ENCODE assay signal across 8 cellular contexts in the genomic region with DNA sequence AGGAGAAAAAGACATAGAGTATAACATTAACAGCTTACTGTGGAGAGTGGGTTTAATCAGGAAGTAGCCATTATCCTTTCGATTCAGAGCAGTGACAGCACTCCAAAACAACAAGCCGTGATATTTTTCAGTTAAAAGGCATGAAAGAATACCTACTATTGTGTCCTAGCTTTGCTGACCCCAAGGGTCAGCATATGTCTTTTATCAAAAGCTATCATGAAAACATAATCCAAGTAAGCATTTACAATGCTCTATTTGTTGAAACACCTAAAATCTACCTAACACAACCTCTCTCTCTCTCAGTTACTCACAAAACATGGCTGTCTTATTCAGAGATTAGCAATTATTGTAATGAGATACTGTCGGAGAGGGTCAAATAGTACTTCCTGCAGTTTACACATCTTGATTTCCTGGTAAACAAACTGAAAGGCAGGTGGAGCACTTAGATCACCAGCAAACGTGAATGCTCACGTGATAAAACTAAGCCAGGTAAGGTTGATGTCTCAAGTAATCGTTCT.
A peak's percentile ranks its signal among the peaks of the same experiment; 100 is the strongest.
DNase-seq lines count a peak whose midpoint lies in the region; ATAC-seq and TF ChIP-seq lines count a peak whose summit lies in the region.

No MANE protein-coding gene starts in this region.

- H3K36me3 ChIP-seq in A673 (ENCODE audit: insufficient read depth, low read length, poor library complexity, severe bottlenecking) (no peaks in the 10 kb centered on the region), MG63 (no peaks in the 10 kb centered on the region), vagina (no peaks in the 10 kb centered on the region)

- H3K36me3 Mint-ChIP-seq in HFFc6 (ENCODE audit: low read depth) = no peaks in the 10 kb centered on the region
- H3K36me3 Mint-ChIP-seq in effector memory CD8-positive, alpha-beta T cell (ENCODE audit: insufficient read depth) = peaks cover 4% of the 10 kb centered on the region

- H3K9me3 Mint-ChIP-seq in HFFc6 = no peaks in the 10 kb centered on the region
- no peaks in the 10 kb centered on the region for H3K9me3 Mint-ChIP-seq in effector memory CD8-positive, alpha-beta T cell

- peak; percentile 98 for ATAC-seq in effector memory CD8-positive, alpha-beta T cell (replicated peaks)

- BruUV-seq in A673 (replicated peaks; lab: Mats Ljungman, UMichigan) = no TSS peak

- TF ChIP-seq POLR2A in vagina (IDR thresholded peaks at IDR 0.05) = no peak

- H3K4me1 ChIP-seq in A673 (ENCODE audit: insufficient read depth, low read length, poor library complexity, severe bottlenecking) (peaks cover 13% of the 10 kb centered on the region), vagina (peaks cover 14% of the 10 kb centered on the region)

- peak overlapping the region; percentile 83 for H3K27ac Mint-ChIP-seq in HFFc6
- H3K27ac Mint-ChIP-seq in effector memory CD8-positive, alpha-beta T cell = peak overlapping the region; percentile 92 to 97

- in situ Hi-C loops in SK-MEL-5 (cut with HindIII; ENCODE audit: low pct_unique_long_range_greater_than_20kb, low sequenced_read_pairs) = no loop called here

- H3K9me3 ChIP-seq in A673 (ENCODE audit: low read depth, low read length, poor library complexity, severe bottlenecking) (no peaks in the 10 kb centered on the region), MG63 (no peaks in the 10 kb centered on the region), vagina (no peaks in the 10 kb centered on the region)

- TF ChIP-seq CTCF in A673 (conservative IDR thresholded peaks at IDR 0.05; ENCODE audit: low read depth, low read length) (0 out of 2 replicates have a peak, but pooled peaks have one; percentile 8), GM12865 (IDR thresholded peaks at IDR 0.05; ENCODE audit: insufficient read depth, low read depth, low read length, missing control alignments) (no peak), HFFc6 (IDR thresholded peaks at IDR 0.05) (no peak), vagina (IDR thresholded peaks at IDR 0.05) (no peak)

- POLR2A ChIA-PET in A673 (lab: Charles Lee; ENCODE audit: low non-redundant PET) = interaction anchor here (0.5 kb wide), 1 partner anchor 467 kb away, joined by 9 read pairs; no protein-coding TSS in a partner anchor

- H3K27ac ChIP-seq in A673 (ENCODE audit: low read depth, low read length, poor library complexity, severe bottlenecking) (peak overlapping the region; percentile 63), vagina (peak overlapping the region; percentile 42)

- intact Hi-C loops in A673 (cut with micrococcal nuclease; ENCODE audit: unreplicated experiment) (no loop called here), vagina (cut with DNase I) (no loop called here)

- DNase-seq in A673 (ENCODE audit: low spot score) (peak; percentile 69), GM12865 (ENCODE audit: low read depth) (peak; percentile 74), HFFc6 (peak; percentile 8), MG63 (no peak), SK-MEL-5 (ENCODE audit: low read depth, low spot score) (peak; percentile 70), midbrain (lab: John Stamatoyannopoulos, UW) (peak; percentile 67), vagina (ENCODE audit: extremely low spot score in 2 of 2) (no peak)
- peak; percentile 9 to 30 (median 23) for DNase-seq in effector memory CD8-positive, alpha-beta T cell

- H3K4me1 Mint-ChIP-seq in HFFc6 (ENCODE audit: low read depth) = peaks cover 17% of the 10 kb centered on the region
- peaks cover 12 to 25% of the 10 kb centered on the region in 2 donors for H3K4me1 Mint-ChIP-seq in effector memory CD8-positive, alpha-beta T cell (ENCODE audit: low read depth in 2 of 2)

- H3K4me3 Mint-ChIP-seq in HFFc6 = peak overlapping the region; percentile 82
- H3K4me3 Mint-ChIP-seq in effector memory CD8-positive, alpha-beta T cell = peak overlapping the region; percentile 80 to 89

- H3K4me3 ChIP-seq in A673 (ENCODE audit: low read depth, low read length, poor library complexity, severe bottlenecking) (peak overlapping the region; percentile 48), GM12865 (ENCODE audit: low read depth, low read length) (peak overlapping the region; percentile 56), MG63 (peak overlapping the region; percentile 42), vagina (peak overlapping the region; percentile 23 to 36)

- CTCF ChIA-PET in A673 (lab: Charles Lee) = no interaction called here

- H3K27me3 ChIP-seq in A673 (replicated peaks; ENCODE audit: insufficient read depth, low read depth, low read length, poor library complexity) = no peaks in the 10 kb centered on the region
- H3K27me3 ChIP-seq in MG63 = no peaks in the 10 kb centered on the region
- H3K27me3 ChIP-seq in vagina = no peaks in the 10 kb centered on the region

- peaks cover 2% of the 10 kb centered on the region; the same call in 1 of the 2 replicates for H3K27me3 Mint-ChIP-seq in HFFc6 (ENCODE audit: insufficient read depth)
- no peaks in the 10 kb centered on the region for H3K27me3 Mint-ChIP-seq in effector memory CD8-positive, alpha-beta T cell

Comparison
In these comparisons a context has a peak if more than half of its experiments do, and no peak if none do; other contexts are left out.
1. DNase-seq: peak in A673 (single experiment), GM12865 (single experiment), HFFc6 (single experiment), SK-MEL-5 (single experiment), effector memory CD8-positive, alpha-beta T cell (3 of 3) and midbrain (single experiment); none in MG63 (single experiment) and vagina (0 of 2).
2. Peak in every context shown above with its lines, with median percentiles within 50 percentile points of each other: H3K4me3 ChIP-seq.